ENCODE assay signal across 1 cellular context in genomic region chr19:18366027-18366435, GRCh38.
TF ChIP-seq lines count a peak whose summit lies in the region.

No MANE protein-coding gene starts in this region.

TF ChIP-seq in K562, 482 proteins besides CTCF, POLR2A, EP300 and RAD21 (continued from another document and continues in another):
- no peak for TF ChIP-seq BCLAF1 (IDR thresholded peaks at IDR 0.05; ENCODE audit: borderline replicate concordance in 1 of 2, control insufficient read depth in 1 of 2, low read depth in 2 of 2, low read length in 1 of 2)
- no peak for TF ChIP-seq TBP (optimal IDR thresholded peaks at IDR 0.05; ENCODE audit: low read depth, low read length)
- no peak for TF ChIP-seq IRF1 (CRISPR knock-in tag; IDR thresholded peaks at IDR 0.05; ENCODE audit: borderline replicate concordance)
- TF ChIP-seq DMBX1 (CRISPR knock-in tag; IDR thresholded peaks at IDR 0.05; ENCODE audit: borderline replicate concordance), result peak; percentile 86
- TF ChIP-seq ARID1B (IDR thresholded peaks at IDR 0.05), result no peak
- TF ChIP-seq RBM15 (IDR thresholded peaks at IDR 0.05; ENCODE audit: insufficient read depth, low read length), result no peak
- TF ChIP-seq KLF6 (CRISPR knock-in tag; IDR thresholded peaks at IDR 0.05; ENCODE audit: borderline replicate concordance), result peak; percentile 49; the same call in 1 of the 2 replicates
- peak; percentile 26; the same call in 1 of the 2 replicates for TF ChIP-seq TSHZ1 (CRISPR knock-in tag; IDR thresholded peaks at IDR 0.05)
- no peak for TF ChIP-seq PHTF2 (CRISPR knock-in tag; IDR thresholded peaks at IDR 0.05)
- no peak for TF ChIP-seq IRF9 (tag; IDR thresholded peaks at IDR 0.05)
- TF ChIP-seq LARP7 (IDR thresholded peaks at IDR 0.05), result no peak
- no peak for TF ChIP-seq ZNF511 (CRISPR knock-in tag; IDR thresholded peaks at IDR 0.05)
- TF ChIP-seq PTBP1 (IDR thresholded peaks at IDR 0.05; ENCODE audit: low read depth, low read length), result no peak
- TF ChIP-seq ZBTB40 (IDR thresholded peaks at IDR 0.05), result no peak
- no peak for TF ChIP-seq ZBTB40 (CRISPR knock-in tag; IDR thresholded peaks at IDR 0.05)
- TF ChIP-seq ATF3 (IDR thresholded peaks at IDR 0.05), result peak; percentile 36
- TF ChIP-seq ATF3 (CRISPR knock-in tag; conservative IDR thresholded peaks at IDR 0.05), result no peak
- TF ChIP-seq ZNF639 (CRISPR knock-in tag; conservative IDR thresholded peaks at IDR 0.05 in 1 of 2, IDR thresholded peaks at IDR 0.05 in 1 of 2), result peak in 1 of 2 experiments; percentile 19; a peak in 1 of 4 replicates
- no peak for TF ChIP-seq HMG20A (CRISPR knock-in tag; conservative IDR thresholded peaks at IDR 0.05)
- peak; percentile 0; the same call in 1 of the 2 replicates for TF ChIP-seq ZNF398 (CRISPR knock-in tag; IDR thresholded peaks at IDR 0.05)
- TF ChIP-seq DDX20 (tag; IDR thresholded peaks at IDR 0.05; ENCODE audit: low read depth), result peak; percentile 78; the same call in 1 of the 2 replicates
- TF ChIP-seq MAFK (IDR thresholded peaks at IDR 0.05; ENCODE audit: low read length), result no peak
- 0 out of 2 replicates have a peak, but pooled peaks have one; percentile 10 for TF ChIP-seq BACH1 (tag; IDR thresholded peaks at IDR 0.05)
- TF ChIP-seq CEBPB (tag; IDR thresholded peaks at IDR 0.05), result no peak
- TF ChIP-seq KLF10 (CRISPR knock-in tag; IDR thresholded peaks at IDR 0.05), result no peak
- TF ChIP-seq ZNF175 (CRISPR knock-in tag; IDR thresholded peaks at IDR 0.05; ENCODE audit: low read depth), result peak; percentile 76
- no peak for TF ChIP-seq KAT8 (IDR thresholded peaks at IDR 0.05; ENCODE audit: low read depth)
- TF ChIP-seq ZNF699 (CRISPR knock-in tag; IDR thresholded peaks at IDR 0.05; ENCODE audit: insufficient replicate concordance), result peak; percentile 38
- no peak for TF ChIP-seq CREBBP (IDR thresholded peaks at IDR 0.05; ENCODE audit: low read depth, low read length)
